In genomic region chr5:151662805-151663204, GRCh38 we compare ENCODE assay signal across 11 cellular contexts. TPM values are rescaled to one million over a fixed set of nuclear protein-coding genes. Genes with fewer than 3 reads are reported as not detected.
DNase-seq lines count a peak whose midpoint lies in the region; ATAC-seq and TF ChIP-seq lines count a peak whose summit lies in the region.
"Had no signal": no experiment of that assay in that cellular context is flagged by ENCODE, and none has a peak within 500 bp of the region (broad histone marks: within the 10 kb centered on the region; RNA-seq: fewer than 3 reads in every experiment).

No MANE protein-coding gene starts in this region.

- TF ChIP-seq EP300 in upper lobe of left lung (IDR thresholded peaks at IDR 0.05): no peak

- ATAC-seq in HG03095 (IDR thresholded peaks at IDR 0.05; ENCODE audit: unreplicated experiment) (peak; percentile 44), upper lobe of left lung (ENCODE audit: low FRiP score in 2 of 2) (no peak), GM21526 (IDR thresholded peaks at IDR 0.05; ENCODE audit: low FRiP score, unreplicated experiment) (no peak)
- no peak for ATAC-seq in activated CD4-positive, CD25-positive, alpha-beta regulatory T cell treated with anti-CD3 and anti-CD28 coated beads, Interleukin-2, amount 50 U/mL, for 24 hours
- ATAC-seq: activated CD8-positive, alpha-beta T cell treated with anti-CD3 and anti-CD28 coated beads for 36 hours had no signal

- H3K9me3 ChIP-seq in breast epithelium: no peaks in the 10 kb centered on the region
- no peaks in the 10 kb centered on the region for H3K9me3 ChIP-seq in fibroblast of lung (ENCODE audit: control insufficient read depth, insufficient read depth, low read depth, low read length)
- no peaks in the 10 kb centered on the region for H3K9me3 ChIP-seq in upper lobe of left lung

- peaks cover 10% of the 10 kb centered on the region for H3K79me2 ChIP-seq in fibroblast of lung (ENCODE audit: control insufficient read depth, insufficient read depth, low read length)

- H3K27me3 ChIP-seq in breast epithelium (no peaks in the 10 kb centered on the region), fibroblast of lung (ENCODE audit: control insufficient read depth, insufficient read depth, low read length) (no peaks in the 10 kb centered on the region), upper lobe of left lung (no peaks in the 10 kb centered on the region)

- H3K27ac ChIP-seq in breast epithelium: peak overlapping the region; percentile 58 to 90
- peak overlapping the region; percentile 82 for H3K27ac ChIP-seq in fibroblast of lung (ENCODE audit: insufficient read depth, low read length)
- peak overlapping the region; percentile 72 to 91 (median 84) for H3K27ac ChIP-seq in upper lobe of left lung
- H3K27ac ChIP-seq: 22Rv1 had no signal

- peaks cover 7% of the 10 kb centered on the region for H3K36me3 Mint-ChIP-seq in MCF 10A (ENCODE audit: insufficient read depth, unreplicated experiment)

- no TSS peak for BruUV-seq in MCF 10A (replicated peaks; lab: Mats Ljungman, UMichigan)

- H3K4me3 ChIP-seq in breast epithelium (no peak overlapping the region), fibroblast of lung (replicated peaks in 1 of 4; ENCODE audit: control extremely low read depth in 1 of 4, insufficient read depth in 1 of 4, low read depth in 3 of 4, low read length in 4 of 4) (no peak overlapping the region), upper lobe of left lung (no peak overlapping the region)

- TF ChIP-seq POLR2A in breast epithelium (IDR thresholded peaks at IDR 0.05) (no peak), upper lobe of left lung (IDR thresholded peaks at IDR 0.05) (no peak)

- H3K4me3 Mint-ChIP-seq in MCF 10A (ENCODE audit: unreplicated experiment): no peak overlapping the region
- H3K4me3 Mint-ChIP-seq: activated CD8-positive, alpha-beta T cell treated with anti-CD3 and anti-CD28 coated beads for 36 hours had no signal

- CTCF ChIA-PET in MCF 10A (lab: Yijun Ruan, JAX): interaction anchor here (3.6 to 15.3 kb wide), 3 partner anchors 11 to 75 kb away, joined by 36 to 652 read pairs (median 94); no protein-coding TSS in a partner anchor

- no peak overlapping the region for H2AFZ ChIP-seq in fibroblast of lung (ENCODE audit: low read length)

- TF ChIP-seq CTCF in breast epithelium (IDR thresholded peaks at IDR 0.05): no peak
- no peak for TF ChIP-seq CTCF in MCF 10A (IDR thresholded peaks at IDR 0.05; ENCODE audit: unreplicated experiment)
- no peak for TF ChIP-seq CTCF in fibroblast of lung (conservative IDR thresholded peaks at IDR 0.05 in 1 of 2, IDR thresholded peaks at IDR 0.05 in 1 of 2; ENCODE audit: low read depth in 1 of 2, low read length in 2 of 2)
- TF ChIP-seq CTCF in upper lobe of left lung (IDR thresholded peaks at IDR 0.05): no peak

- no peaks in the 10 kb centered on the region for H3K27me3 Mint-ChIP-seq in MCF 10A (ENCODE audit: insufficient read depth, unreplicated experiment)

- H4K20me1 ChIP-seq in fibroblast of lung (ENCODE audit: control insufficient read depth, extremely low read depth, insufficient read depth, low read length): peaks cover 1% of the 10 kb centered on the region

- peaks cover 37% of the 10 kb centered on the region for H3K4me1 Mint-ChIP-seq in MCF 10A (ENCODE audit: insufficient read depth, unreplicated experiment)

- H3K36me3 ChIP-seq in breast epithelium: no peaks in the 10 kb centered on the region
- H3K36me3 ChIP-seq in fibroblast of lung (ENCODE audit: control insufficient read depth, insufficient read depth, low read length): peaks cover 39% of the 10 kb centered on the region
- H3K36me3 ChIP-seq in upper lobe of left lung: peaks cover 14 to 71% (median 37%) of the 10 kb centered on the region in 4 donors

- WGBS in upper lobe of left lung, 2 donors: 70 to 72% methylated on average over 4 of the region's 4 CpGs

- no peak overlapping the region for H3K4me2 ChIP-seq in fibroblast of lung (ENCODE audit: extremely low read depth, insufficient read depth, low read length)

- H3K4me1 ChIP-seq in breast epithelium (peaks cover 3 to 8% of the 10 kb centered on the region in 2 donors), fibroblast of lung (ENCODE audit: control insufficient read depth, extremely low read depth, insufficient read depth, low read length) (peaks cover 55% of the 10 kb centered on the region), upper lobe of left lung (peaks cover 48 to 62% (median 57%) of the 10 kb centered on the region in 4 donors)

- H3K9ac ChIP-seq in fibroblast of lung (ENCODE audit: insufficient read depth, low read length): no peak overlapping the region

- intact Hi-C loops in breast epithelium (cut with DNase I; ENCODE audit: low total_unique reads) (loop anchor here (5.0 kb wide), 1 partner anchor 79 kb away; no protein-coding TSS in a partner anchor), MCF 10A (cut with micrococcal nuclease) (no loop called here)

- no peak for DNase-seq in breast epithelium (ENCODE audit: low spot score in 2 of 2)
- no peak for DNase-seq in MCF 10A (ENCODE audit: unreplicated experiment)
- DNase-seq in fibroblast of lung (ENCODE audit: low read depth in 2 of 2): no peak
- DNase-seq in upper lobe of left lung: no peak
- DNase-seq in epidermal melanocyte (ENCODE audit: insufficient read length, low spot score): no peak
- DNase-seq: activated CD8-positive, alpha-beta T cell treated with anti-CD3 and anti-CD28 coated beads for 36 hours; stimulated activated CD4-positive, alpha-beta T cell treated with anti-CD3 and anti-CD28 coated beads, Interleukin-4, amount 100 ng/mL, for 24 hours had no signal

- H3K27ac Mint-ChIP-seq in MCF 10A (ENCODE audit: low read depth, unreplicated experiment): no peak overlapping the region
- H3K27ac Mint-ChIP-seq: activated CD8-positive, alpha-beta T cell treated with anti-CD3 and anti-CD28 coated beads for 36 hours had no signal

- no peaks in the 10 kb centered on the region for H3K9me3 Mint-ChIP-seq in MCF 10A (ENCODE audit: unreplicated experiment)
- H3K9me3 Mint-ChIP-seq: activated CD8-positive, alpha-beta T cell treated with anti-CD3 and anti-CD28 coated beads for 36 hours had no signal

- POLR2A ChIA-PET in MCF 10A (lab: Yijun Ruan, JAX): interaction anchor here (3.1 kb wide), 1 partner anchor 82 kb away, joined by 12 read pairs; no protein-coding TSS in a partner anchor

RNA-seq across cellular contexts. Expression of gene SPARC, which starts 23.9 kb away (rescaled TPM):
- total RNA-seq in breast epithelium: 1,000 to 10,000 TPM in 1 of 3 donors, 100 to 1,000 TPM in 2; 220 to 2,507 (median 295) TPM
- 17.4 and 32.6 TPM in 2 replicates for total RNA-seq in MCF 10A (2022)
- 408 and 448 TPM in 2 replicates for total RNA-seq in fibroblast of lung
- 3,177 and 6,513 TPM in 2 replicates for polyA plus RNA-seq in fibroblast of lung
- polyA plus RNA-seq in fibroblast of lung (2012): 2,724 and 6,217 TPM in 2 replicates
- 2,926 and 5,651 TPM in 2 replicates for polyA minus RNA-seq in fibroblast of lung (ENCODE audit: low replicate concordance)
- 1,000 to 10,000 TPM in 1 of 6 donors, 100 to 1,000 TPM in 5; 234 to 1,553 (median 581) TPM for total RNA-seq in upper lobe of left lung
- total RNA-seq: activated CD8-positive, alpha-beta T cell treated with anti-CD3 and anti-CD28 coated beads for 36 hours had no signal
